In genomic region chr2:237181844-237182243, GRCh38 we compare ENCODE assay signal across 12 cellular contexts.
DNase-seq lines count a peak whose midpoint lies in the region.
"Had no signal": no experiment of that assay in that cellular context is flagged by ENCODE, and none has a peak within 500 bp of the region (broad histone marks: within the 10 kb centered on the region; RNA-seq: fewer than 3 reads in every experiment).

No MANE protein-coding gene starts in this region.

- intact Hi-C loops in head of caudate nucleus (cut with DNase I) = no loop called here
- intact Hi-C loops in activated T-helper 2 cell treated with anti-CD3 and anti-CD28 coated beads, Interferon-gamma antibody, Interleukin-2, Interleukin-4, amounts not matched to agents 10 μg/mL and 5 μg/mL and 100 μg/mL, durations not matched to agents 14 hours and 24 hours and 36 hours (cut with micrococcal nuclease) = no loop called here

- H3K36me3 ChIP-seq in ACC112 (ENCODE audit: insufficient read depth, low read length) = no peaks in the 10 kb centered on the region

- peaks cover 5% of the 10 kb centered on the region for H3K4me1 Mint-ChIP-seq in activated T-helper 2 cell treated with anti-CD3 and anti-CD28 coated beads, Interferon-gamma antibody, Interleukin-2, Interleukin-4, amounts not matched to agents 10 μg/mL and 5 μg/mL and 100 μg/mL, durations not matched to agents 14 hours and 24 hours and 36 hours (ENCODE audit: low read depth)

- H3K79me2 ChIP-seq in ACC112 (ENCODE audit: control insufficient read depth, insufficient read depth, low read length, unreplicated experiment) = no peaks in the 10 kb centered on the region

- H3K27ac ChIP-seq in ACC112 (ENCODE audit: low read depth, low read length) = peak overlapping the region; percentile 98

- H3K4me3 ChIP-seq in ACC112 (ENCODE audit: low read depth, low read length) = peak overlapping the region; percentile 41; the same call in 1 of the 2 replicates
- H3K4me3 ChIP-seq: GM12878 had no signal

- peaks cover 6% of the 10 kb centered on the region for H3K27me3 Mint-ChIP-seq in activated T-helper 2 cell treated with anti-CD3 and anti-CD28 coated beads, Interferon-gamma antibody, Interleukin-2, Interleukin-4, amounts not matched to agents 10 μg/mL and 5 μg/mL and 100 μg/mL, durations not matched to agents 14 hours and 24 hours and 36 hours (ENCODE audit: low read depth)

- H3K4me1 ChIP-seq in ACC112 (ENCODE audit: control insufficient read depth, insufficient read depth, low read length, unreplicated experiment) = peaks cover 83% of the 10 kb centered on the region

- peak; percentile 3 for DNase-seq in OCI-M1 (lab: John Stamatoyannopoulos, UW)
- DNase-seq in fibroblast of gingiva (ENCODE audit: low read depth) = peak; percentile 85
- peak; percentile 82 for DNase-seq in non-pigmented ciliary epithelial cell (ENCODE audit: low read depth)
- no peak for DNase-seq in head of caudate nucleus
- no peak for DNase-seq in activated T-helper 2 cell treated with anti-CD3 and anti-CD28 coated beads, Interferon-gamma antibody, Interleukin-2, Interleukin-4, amounts not matched to agents 10 μg/mL and 5 μg/mL and 100 μg/mL, durations not matched to agents 14 hours and 24 hours and 36 hours (ENCODE audit: low spot score)
- DNase-seq in Kasumi-1 (lab: John Stamatoyannopoulos, UW) = no peak
- no peak for DNase-seq in NOMO-1 treated with DMSO at 0.1 percent for 48 hours (lab: John Stamatoyannopoulos, UW; ENCODE audit: unreplicated experiment)
- DNase-seq: activated CD8-positive, alpha-beta memory T cell treated with anti-CD3 and anti-CD28 coated beads, Interleukin-2, amount 50 U/mL, for 48 hours; KBM-7 had no signal

- H3K36me3 Mint-ChIP-seq in activated T-helper 2 cell treated with anti-CD3 and anti-CD28 coated beads, Interferon-gamma antibody, Interleukin-2, Interleukin-4, amounts not matched to agents 10 μg/mL and 5 μg/mL and 100 μg/mL, durations not matched to agents 14 hours and 24 hours and 36 hours (ENCODE audit: low read depth) = no peaks in the 10 kb centered on the region

- no peaks in the 10 kb centered on the region for H3K9me3 Mint-ChIP-seq in activated T-helper 2 cell treated with anti-CD3 and anti-CD28 coated beads, Interferon-gamma antibody, Interleukin-2, Interleukin-4, amounts not matched to agents 10 μg/mL and 5 μg/mL and 100 μg/mL, durations not matched to agents 14 hours and 24 hours and 36 hours
- H3K9me3 Mint-ChIP-seq: T-helper 1 cell treated with Interleukin-12 subunit alpha and Interleukin-12 subunit beta and Interleukin-4 antibody, amounts not matched to agents 30 μg/mL and 1 μg/mL, for 36 hours had no signal

- no peak overlapping the region for H3K27ac Mint-ChIP-seq in activated T-helper 2 cell treated with anti-CD3 and anti-CD28 coated beads, Interferon-gamma antibody, Interleukin-2, Interleukin-4, amounts not matched to agents 10 μg/mL and 5 μg/mL and 100 μg/mL, durations not matched to agents 14 hours and 24 hours and 36 hours
- H3K27ac Mint-ChIP-seq: T-helper 1 cell treated with Interleukin-12 subunit alpha and Interleukin-12 subunit beta and Interleukin-4 antibody, amounts not matched to agents 30 μg/mL and 1 μg/mL, for 36 hours had no signal

- no peaks in the 10 kb centered on the region for H3K27me3 ChIP-seq in ACC112 (ENCODE audit: insufficient read depth, low read length)

- no peak overlapping the region for H3K4me3 Mint-ChIP-seq in activated T-helper 2 cell treated with anti-CD3 and anti-CD28 coated beads, Interferon-gamma antibody, Interleukin-2, Interleukin-4, amounts not matched to agents 10 μg/mL and 5 μg/mL and 100 μg/mL, durations not matched to agents 14 hours and 24 hours and 36 hours (ENCODE audit: low read depth)
- H3K4me3 Mint-ChIP-seq: T-helper 1 cell treated with Interleukin-12 subunit alpha and Interleukin-12 subunit beta and Interleukin-4 antibody, amounts not matched to agents 30 μg/mL and 1 μg/mL, for 36 hours had no signal

- H2AFZ ChIP-seq in ACC112 (ENCODE audit: low read length, unreplicated experiment) = no peak overlapping the region

Comparison
In these comparisons a context has a peak if more than half of its experiments do, and no peak if none do; other contexts are left out.
1. DNase-seq: peak in OCI-M1 (single experiment), fibroblast of gingiva (single experiment) and non-pigmented ciliary epithelial cell (single experiment); none in head of caudate nucleus (0 of 42), activated T-helper 2 cell treated with anti-CD3 and anti-CD28 coated beads, Interferon-gamma antibody, Interleukin-2, Interleukin-4, amounts not matched to agents 10 μg/mL and 5 μg/mL and 100 μg/mL, durations not matched to agents 14 hours and 24 hours and 36 hours (single experiment), Kasumi-1 (0 of 2) and NOMO-1 treated with DMSO at 0.1 percent for 48 hours (single experiment).